17 cellular contexts compared by ENCODE assay signal in the genomic region with DNA sequence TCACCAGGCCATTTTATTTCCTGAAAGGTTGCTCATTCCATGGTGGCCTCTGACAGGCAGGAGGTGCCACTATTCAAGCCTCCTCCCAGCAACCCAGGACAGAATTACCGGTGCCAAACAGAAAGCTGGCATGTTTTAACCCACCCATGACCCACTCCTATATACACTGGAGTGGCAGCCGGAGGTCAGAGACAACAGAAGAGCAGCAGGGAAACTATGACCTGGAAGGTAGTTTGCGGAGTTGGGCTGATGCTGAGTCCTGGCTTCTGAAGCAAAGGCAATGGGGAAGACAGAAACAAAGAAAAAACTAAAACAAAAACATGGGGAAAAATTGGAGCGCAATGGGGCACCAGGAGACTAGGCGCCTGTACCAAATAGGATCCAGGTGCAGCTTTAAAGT. TPM values are rescaled to one million over a fixed set of nuclear protein-coding genes. Genes with fewer than 3 reads are reported as not detected.
DNase-seq lines count a peak whose midpoint lies in the region; ATAC-seq and TF ChIP-seq lines count a peak whose summit lies in the region.
"Had no signal": no experiment of that assay in that cellular context is flagged by ENCODE, and none has a peak within 500 bp of the region (broad histone marks: within the 10 kb centered on the region; RNA-seq: fewer than 3 reads in every experiment).

No MANE protein-coding gene starts in this region.

- H3K9me3 Mint-ChIP-seq in activated naive CD4-positive, alpha-beta T cell treated with anti-CD3 and anti-CD28 coated beads, Interleukin-2, amount 50 U/mL, for 72 hours, result no peaks in the 10 kb centered on the region
- no peaks in the 10 kb centered on the region for H3K9me3 Mint-ChIP-seq in CD4-positive, alpha-beta T cell
- H3K9me3 Mint-ChIP-seq: central memory CD8-positive, alpha-beta T cell had no signal

- H3K4me1 ChIP-seq in iPS-18a (ENCODE audit: control insufficient read depth, low read depth, low read length), result peaks cover 29% of the 10 kb centered on the region
- H3K4me1 ChIP-seq in rectal smooth muscle tissue (ENCODE audit: control insufficient read depth, insufficient read depth, low read length), result no peaks in the 10 kb centered on the region
- H3K4me1 ChIP-seq in ascending aorta, result peaks cover 0 to 10% of the 10 kb centered on the region in 2 donors

- no peaks in the 10 kb centered on the region for H3K36me3 ChIP-seq in iPS-18a (ENCODE audit: control insufficient read depth, low read depth, low read length)
- H3K36me3 ChIP-seq in rectal smooth muscle tissue (ENCODE audit: control insufficient read depth, insufficient read depth, low read length), result no peaks in the 10 kb centered on the region
- peaks cover 3 to 6% of the 10 kb centered on the region in 2 donors for H3K36me3 ChIP-seq in ascending aorta

- H3K9me3 ChIP-seq in AG04450 (ENCODE audit: control insufficient read depth, insufficient read depth, low read length) (no peaks in the 10 kb centered on the region), iPS-18a (ENCODE audit: control insufficient read depth, low read depth, low read length) (no peaks in the 10 kb centered on the region), ascending aorta (peaks cover 11 to 35% of the 10 kb centered on the region in 2 donors)
- no peaks in the 10 kb centered on the region for H3K9me3 ChIP-seq in CD4-positive, alpha-beta T cell (ENCODE audit: control insufficient read depth, low read length)

- H3K4me3 ChIP-seq in AG04450 (ENCODE audit: low read depth, low read length), result peak overlapping the region; percentile 11
- H3K4me3 ChIP-seq in iPS-18a (ENCODE audit: low read length), result peak overlapping the region; percentile 34
- H3K4me3 ChIP-seq in rectal smooth muscle tissue (ENCODE audit: low read length), result peak overlapping the region; percentile 39
- peak overlapping the region in 1 of 2 donors; percentile 65 for H3K4me3 ChIP-seq in ascending aorta

- H3K9ac ChIP-seq in iPS-18a (ENCODE audit: low read length), result no peak overlapping the region
- H3K9ac ChIP-seq in rectal smooth muscle tissue (ENCODE audit: low read length), result no peak overlapping the region

- H3K27ac Mint-ChIP-seq in activated naive CD4-positive, alpha-beta T cell treated with anti-CD3 and anti-CD28 coated beads, Interleukin-2, amount 50 U/mL, for 72 hours, result no peak overlapping the region
- H3K27ac Mint-ChIP-seq in CD4-positive, alpha-beta T cell, result no peak overlapping the region
- H3K27ac Mint-ChIP-seq: naive B cell had no signal

- POLR2A ChIA-PET in AG04450 (lab: Yijun Ruan, JAX), result no interaction called here
- POLR2A ChIA-PET in CD4-positive, alpha-beta T cell (lab: Charles Lee), result no interaction called here

- H3K27me3 ChIP-seq in AG04450 (ENCODE audit: control insufficient read depth, insufficient read depth, low read length) (no peaks in the 10 kb centered on the region), iPS-18a (ENCODE audit: control insufficient read depth, insufficient read depth, low read length) (no peaks in the 10 kb centered on the region), rectal smooth muscle tissue (ENCODE audit: control insufficient read depth, insufficient read depth, low read length) (no peaks in the 10 kb centered on the region), ascending aorta (no peaks in the 10 kb centered on the region)
- peaks cover 9% of the 10 kb centered on the region for H3K27me3 ChIP-seq in CD4-positive, alpha-beta T cell (ENCODE audit: control insufficient read depth, insufficient read depth, low read length)

- no peak overlapping the region for H3K4me3 Mint-ChIP-seq in CD4-positive, alpha-beta T cell
- H3K4me3 Mint-ChIP-seq: central memory CD8-positive, alpha-beta T cell; naive B cell had no signal

- intact Hi-C loops in CD4-positive, alpha-beta T cell (cut with DNase I, micrococcal nuclease), result no loop called here
- intact Hi-C loops in ascending aorta (cut with DNase I), result loop anchor here (10.0 kb wide), 2 partner anchors 218 to 748 kb away; partner anchors contain the start of genes COQ10B and PGAP1

- H3K27ac ChIP-seq in AG04450 (ENCODE audit: low read depth, low read length) (no peak overlapping the region), angular gyrus (ENCODE audit: low read depth, low read length) (peak overlapping the region; percentile 95), iPS-18a (ENCODE audit: low read length) (no peak overlapping the region), rectal smooth muscle tissue (ENCODE audit: low read depth, low read length) (no peak overlapping the region), ascending aorta (no peak overlapping the region)
- H3K27ac ChIP-seq in CD4-positive, alpha-beta T cell (ENCODE audit: low read depth, low read length), result no peak overlapping the region

- peaks cover 37% of the 10 kb centered on the region for H3K27me3 Mint-ChIP-seq in CD4-positive, alpha-beta T cell

- no peaks in the 10 kb centered on the region for H3K4me1 Mint-ChIP-seq in CD4-positive, alpha-beta T cell (ENCODE audit: low read depth)
- H3K4me1 Mint-ChIP-seq: central memory CD8-positive, alpha-beta T cell; naive B cell had no signal

- CTCF ChIA-PET in AG04450 (lab: Charles Lee), result interaction anchor here (0.6 to 3.4 kb wide), 2 partner anchors 34 to 39 kb away, joined by 6 to 17 read pairs; no protein-coding TSS in a partner anchor
- CTCF ChIA-PET in CD4-positive, alpha-beta T cell (lab: Charles Lee), result no interaction called here

- no peak for ATAC-seq in activated naive CD4-positive, alpha-beta T cell treated with anti-CD3 and anti-CD28 coated beads, Interleukin-2, amount 50 U/mL, for 72 hours
- no peak for ATAC-seq in HG03159 (IDR thresholded peaks at IDR 0.05; ENCODE audit: unreplicated experiment)
- no peak for ATAC-seq in CD4-positive, alpha-beta T cell (ENCODE audit: poor library complexity)

- no peaks in the 10 kb centered on the region for H3K36me3 Mint-ChIP-seq in activated naive CD4-positive, alpha-beta T cell treated with anti-CD3 and anti-CD28 coated beads, Interleukin-2, amount 50 U/mL, for 72 hours
- H3K36me3 Mint-ChIP-seq in CD4-positive, alpha-beta T cell (ENCODE audit: low read depth), result no peaks in the 10 kb centered on the region

- no peak for DNase-seq in AG04450 (ENCODE audit: low read depth, low spot score)
- no peak for DNase-seq in activated naive CD4-positive, alpha-beta T cell treated with anti-CD3 and anti-CD28 coated beads, Interleukin-2, amount 50 U/mL, for 72 hours (ENCODE audit: low spot score in 2 of 2)
- no peak for DNase-seq in CD4-positive, alpha-beta T cell
- DNase-seq in ascending aorta (ENCODE audit: low spot score in 2 of 2), result no peak
- DNase-seq: activated CD4-positive, alpha-beta T cell treated with anti-CD3 and anti-CD28 coated beads, Interleukin-2, amount 50 U/mL, for 4 hours; activated effector memory CD4-positive, alpha-beta T cell treated with Interleukin-2 at 50 U/mL for 16 hours; AML-193; KG1; naive B cell; NCI-H774; SHP77 treated with DMSO at 0.1 percent for 48 hours had no signal

- TF ChIP-seq CTCF in AG04450 (IDR thresholded peaks at IDR 0.05; ENCODE audit: low read depth, low read length) (no peak), ascending aorta (IDR thresholded peaks at IDR 0.05) (no peak)
- no peak for TF ChIP-seq CTCF in CD4-positive, alpha-beta T cell (IDR thresholded peaks at IDR 0.05)

RNA-seq across cellular contexts. Expression of gene RFTN2, which starts 2.2 kb away (rescaled TPM):
- polyA plus RNA-seq in AG04450 (2011; rRNA removed), result 5.2 and 5.7 TPM in 2 replicates
- polyA minus RNA-seq in AG04450 (2011; rRNA and poly(A)+ RNA removed), result 8.0 and 8.6 TPM in 2 replicates
- not detected for total RNA-seq in activated naive CD4-positive, alpha-beta T cell treated with anti-CD3 and anti-CD28 coated beads, Interleukin-2, amount 50 U/mL, for 72 hours
- not detected for total RNA-seq in CD4-positive, alpha-beta T cell
- 4.8 TPM for total RNA-seq in ascending aorta
- total RNA-seq: Daoy had no signal

RNA-seq across cellular contexts. Expression of gene MARS2, which starts 32.0 kb away (rescaled TPM):
- 3.6 and 3.7 TPM in 2 replicates for polyA plus RNA-seq in AG04450 (2011; rRNA removed)
- polyA minus RNA-seq in AG04450 (2011; rRNA and poly(A)+ RNA removed), result 5.2 and 6.2 TPM in 2 replicates
- total RNA-seq in activated naive CD4-positive, alpha-beta T cell treated with anti-CD3 and anti-CD28 coated beads, Interleukin-2, amount 50 U/mL, for 72 hours, result 10 to 100 TPM; 10.0 to 11.6 TPM
- total RNA-seq in CD4-positive, alpha-beta T cell, result 1 to 10 TPM; 7.2 to 7.8 TPM
- 6.5 TPM for total RNA-seq in ascending aorta
